In genomic region chrX:34338046-34338445, GRCh38 we compare ENCODE assay signal across 3 cellular contexts.
TF ChIP-seq lines count a peak whose summit lies in the region.

No MANE protein-coding gene starts in this region.

TF ChIP-seq in A549, 52 proteins besides CTCF, POLR2A, EP300 and RAD21 (continued from another document):
- TF ChIP-seq MAFK (IDR thresholded peaks at IDR 0.05; ENCODE audit: partially characterized antibody): peak; percentile 91
- no peak for TF ChIP-seq JUN (IDR thresholded peaks at IDR 0.05)

TF ChIP-seq in IMR-90, 13 proteins besides CTCF, POLR2A, EP300 and RAD21 (continued from another document):
- TF ChIP-seq FOS (IDR thresholded peaks at IDR 0.05; ENCODE audit: low read depth, low read length) (no peak), SMC3 (IDR thresholded peaks at IDR 0.05; ENCODE audit: low read depth, low read length) (no peak), MAZ (IDR thresholded peaks at IDR 0.05; ENCODE audit: borderline replicate concordance, low read depth, low read length) (no peak), CHD1 (IDR thresholded peaks at IDR 0.05; ENCODE audit: low read depth, low read length) (no peak)

TF ChIP-seq in H1, 55 proteins besides CTCF, POLR2A, EP300 and RAD21 (continued from another document):
- TF ChIP-seq RBBP5 (IDR thresholded peaks at IDR 0.05; ENCODE audit: borderline replicate concordance, low read depth, low read length): no peak
- TF ChIP-seq RFX5 (IDR thresholded peaks at IDR 0.05; ENCODE audit: borderline replicate concordance, low read depth, low read length): no peak
- peak; percentile 91 for TF ChIP-seq MAFK (IDR thresholded peaks at IDR 0.05; ENCODE audit: low read depth, low read length)
